ENCODE assay signal across 29 cellular contexts in the genomic region with DNA sequence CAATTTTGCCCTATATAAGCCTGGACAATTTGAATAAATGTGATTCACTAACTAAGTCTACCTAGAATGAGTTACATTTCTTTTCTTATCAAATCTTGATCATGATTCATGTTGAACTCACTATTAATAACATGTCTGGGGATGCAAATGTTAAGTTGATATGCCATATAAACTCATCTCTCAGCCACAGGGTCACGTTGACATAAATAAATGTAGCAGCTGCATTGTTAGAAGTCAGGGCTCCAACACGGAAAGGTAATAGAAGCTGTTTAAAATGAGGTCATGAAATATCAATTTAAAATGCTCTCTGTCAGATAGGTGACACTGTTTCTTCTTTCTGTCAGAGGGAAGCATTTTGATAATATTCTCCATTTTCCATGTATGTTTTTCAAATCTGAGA.
"Had no signal": no experiment of that assay in that cellular context is flagged by ENCODE, and none has a peak within 500 bp of the region (broad histone marks: within the 10 kb centered on the region; RNA-seq: fewer than 3 reads in every experiment).

No MANE protein-coding gene starts in this region.

- H3K4me3 ChIP-seq: SJCRH30 had no signal

- DNase-seq: activated B cell treated with CpG ODN at 0.5 μM for 24 hours; activated CD4-positive, alpha-beta T cell treated with anti-CD3 and anti-CD28 coated beads for 1 hour; activated CD4-positive, alpha-beta T cell treated with anti-CD3 and anti-CD28 coated beads, Interleukin-2, amount 10 ng/mL, durations not matched to agents 24 days and 14 days; activated CD4-positive, alpha-beta T cell treated with anti-CD3 and anti-CD28 coated beads, Interleukin-2, amount 50 U/mL, for 48 hours; activated CD8-positive, alpha-beta memory T cell treated with anti-CD3 and anti-CD28 coated beads, Interleukin-2, amount 10 ng/mL, durations not matched to agents 7 days and 5 days; activated gamma-delta T cell; activated naive CD4-positive, alpha-beta T cell treated with anti-CD3 and anti-CD28 coated beads for 36 hours; activated T-cell treated with anti-CD3 and anti-CD28 coated beads, Interleukin-2, amount 50 U/mL, for 4 hours; brain microvascular endothelial cell; caudate nucleus; MM.1S; NCI-H1105 treated with DMSO at 0.1 percent for 48 hours; NCI-H1436 treated with DMSO at 0.1 percent for 48 hours; NCI-H187; NCI-H2081; NCI-H2171; NCI-H2227 treated with DMSO at 0.1 percent for 48 hours; NCI-H446 treated with DMSO at 0.1 percent for 48 hours; NCI-H524 treated with DMSO at 0.1 percent for 48 hours; NCI-H82; Right ventricle myocardium superior; RPMI8226; SJCRH30; T-helper 9 cell had no signal

- H3K27me3 ChIP-seq: brain microvascular endothelial cell had no signal

- H3K36me3 Mint-ChIP-seq: activated CD8-positive, alpha-beta memory T cell treated with anti-CD3 and anti-CD28 coated beads, Interleukin-2, amount 10 ng/mL, durations not matched to agents 7 days and 5 days; activated naive CD8-positive, alpha-beta T cell had no signal

- ATAC-seq: activated CD8-positive, alpha-beta memory T cell treated with anti-CD3 and anti-CD28 coated beads, Interleukin-2, amount 10 ng/mL, durations not matched to agents 7 days and 5 days; activated T-cell treated with anti-CD3 and anti-CD28 coated beads, Interleukin-2, amount 50 U/mL, for 4 hours; activated T-helper 17 cell treated with anti-CD3 and anti-CD28 coated beads, Interleukin-2, amount 50 U/mL, for 72 hours; Panc1 had no signal

- H3K9me3 Mint-ChIP-seq: activated B cell treated with CpG ODN at 0.5 μM for 24 hours; activated naive CD4-positive, alpha-beta T cell treated with anti-CD3 and anti-CD28 coated beads for 36 hours had no signal

- H3K4me1 Mint-ChIP-seq: activated B cell treated with CpG ODN at 0.5 μM for 24 hours; activated CD4-positive, alpha-beta T cell treated with anti-CD3 and anti-CD28 coated beads, Interleukin-2, amount 10 ng/mL, durations not matched to agents 24 days and 14 days; activated CD8-positive, alpha-beta memory T cell treated with anti-CD3 and anti-CD28 coated beads, Interleukin-2, amount 10 ng/mL, durations not matched to agents 7 days and 5 days; activated T-helper 17 cell treated with anti-CD3 and anti-CD28 coated beads, Interleukin-2, amount 50 U/mL, for 72 hours had no signal

- H3K9ac ChIP-seq: KMS-11 had no signal

- H3K27ac Mint-ChIP-seq: activated B cell treated with CpG ODN at 0.5 μM for 24 hours; activated CD4-positive, alpha-beta T cell treated with anti-CD3 and anti-CD28 coated beads, Interleukin-2, amount 10 ng/mL, durations not matched to agents 24 days and 14 days; activated CD8-positive, alpha-beta memory T cell treated with anti-CD3 and anti-CD28 coated beads, Interleukin-2, amount 10 ng/mL, durations not matched to agents 7 days and 5 days; activated naive CD4-positive, alpha-beta T cell treated with anti-CD3 and anti-CD28 coated beads for 36 hours; activated naive CD8-positive, alpha-beta T cell; activated T-helper 17 cell treated with anti-CD3 and anti-CD28 coated beads, Interleukin-2, amount 50 U/mL, for 72 hours; T-helper 1 cell treated with Interleukin-12 subunit alpha and Interleukin-12 subunit beta and Interleukin-4 antibody, amounts not matched to agents 30 μg/mL and 1 μg/mL, for 36 hours had no signal

- H3K4me1 ChIP-seq: SJCRH30 had no signal

- H3K36me3 ChIP-seq: brain microvascular endothelial cell, SJCRH30 had no signal

- H3K4me3 Mint-ChIP-seq: activated B cell treated with CpG ODN at 0.5 μM for 24 hours; activated CD4-positive, alpha-beta T cell treated with anti-CD3 and anti-CD28 coated beads, Interleukin-2, amount 10 ng/mL, durations not matched to agents 24 days and 14 days; activated CD8-positive, alpha-beta memory T cell treated with anti-CD3 and anti-CD28 coated beads, Interleukin-2, amount 10 ng/mL, durations not matched to agents 7 days and 5 days; activated naive CD4-positive, alpha-beta T cell treated with anti-CD3 and anti-CD28 coated beads for 36 hours; activated naive CD8-positive, alpha-beta T cell; activated T-cell treated with anti-CD3 and anti-CD28 coated beads, Interleukin-2, amount 50 U/mL, for 4 hours; activated T-helper 17 cell treated with anti-CD3 and anti-CD28 coated beads, Interleukin-2, amount 50 U/mL, for 72 hours; T-helper 1 cell treated with Interleukin-12 subunit alpha and Interleukin-12 subunit beta and Interleukin-4 antibody, amounts not matched to agents 30 μg/mL and 1 μg/mL, for 36 hours had no signal

- H3K27me3 Mint-ChIP-seq: activated B cell treated with CpG ODN at 0.5 μM for 24 hours; activated CD4-positive, alpha-beta T cell treated with anti-CD3 and anti-CD28 coated beads, Interleukin-2, amount 10 ng/mL, durations not matched to agents 24 days and 14 days; activated CD8-positive, alpha-beta memory T cell treated with anti-CD3 and anti-CD28 coated beads, Interleukin-2, amount 10 ng/mL, durations not matched to agents 7 days and 5 days; activated naive CD8-positive, alpha-beta T cell; activated T-helper 17 cell treated with anti-CD3 and anti-CD28 coated beads, Interleukin-2, amount 50 U/mL, for 72 hours had no signal

- H3K9me3 ChIP-seq: SJCRH30 had no signal

- H3K27ac ChIP-seq: brain microvascular endothelial cell, KMS-11, SJCRH30 had no signal

- H3K4me2 ChIP-seq: KMS-11 had no signal
